In the genomic region with DNA sequence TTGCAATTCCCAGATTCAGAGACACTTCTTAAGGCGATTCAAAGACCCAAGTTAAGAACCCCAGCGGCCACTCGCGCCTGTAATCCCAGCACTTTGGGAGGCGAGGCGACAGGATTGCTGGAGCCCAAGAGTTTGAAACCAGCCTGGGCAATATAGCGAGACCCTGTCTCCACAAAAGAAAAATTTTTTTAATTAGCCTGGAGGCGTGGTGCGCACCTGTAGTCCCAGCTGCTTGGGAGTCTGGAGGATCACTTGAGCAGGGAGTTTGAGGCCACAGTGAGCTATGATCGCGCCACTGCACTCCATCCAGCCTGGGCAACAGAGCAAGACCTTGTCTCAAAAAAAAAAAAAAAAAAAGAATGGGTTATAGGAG, we compare ENCODE assay signal across 8 cellular contexts. TPM values are rescaled to one million over a fixed set of nuclear protein-coding genes. Genes with fewer than 3 reads are reported as not detected.
A peak's percentile ranks its signal among the peaks of the same experiment; 100 is the strongest.
DNase-seq lines count a peak whose midpoint lies in the region; ATAC-seq and TF ChIP-seq lines count a peak whose summit lies in the region.

No MANE protein-coding gene starts in this region.

- no peaks in the 10 kb centered on the region for H3K9me3 ChIP-seq in naive thymus-derived CD4-positive, alpha-beta T cell (ENCODE audit: control insufficient read depth in 2 of 3, low read length in 3 of 3)

- peak overlapping the region; percentile 92 to 99 (median 96) for H3K4me3 Mint-ChIP-seq in naive thymus-derived CD4-positive, alpha-beta T cell

- H3K27ac Mint-ChIP-seq in naive thymus-derived CD4-positive, alpha-beta T cell: peak overlapping the region; percentile 92 to 98 (median 96)

- H3K27ac ChIP-seq in dorsolateral prefrontal cortex: peak overlapping the region in 48 of 59 donors; percentile 1 to 91 (median 78)
- peak overlapping the region; percentile 85 for H3K27ac ChIP-seq in naive thymus-derived CD4-positive, alpha-beta T cell (ENCODE audit: low read depth, low read length)

- DNase-seq in LNCaP clone FGC (ENCODE audit: low read depth) (no peak), dorsolateral prefrontal cortex (peak in 1 of 10 donors; percentile 22), NCI-H2107 (lab: John Stamatoyannopoulos, UW) (no peak), MV-4-11 (lab: John Stamatoyannopoulos, UW) (no peak), kidney tubule cell (ENCODE audit: low spot score) (no peak)
- no peak for DNase-seq in naive thymus-derived CD4-positive, alpha-beta T cell

- H3K4me1 Mint-ChIP-seq in naive thymus-derived CD4-positive, alpha-beta T cell: peaks cover 0 to 26% (median 13%) of the 10 kb centered on the region in 7 donors

- peaks cover 0 to 10% of the 10 kb centered on the region in 2 donors for H3K4me1 ChIP-seq in naive thymus-derived CD4-positive, alpha-beta T cell (ENCODE audit: control insufficient read depth in 2 of 2, insufficient read depth in 2 of 2, low read length in 2 of 2)

- intact Hi-C loops in dorsolateral prefrontal cortex (cut with DNase I): loop anchor here in 1 of 2 donors (10.0 kb wide), 1 partner anchor 370 kb away; the partner anchor contains the start of gene ZC3H8
- intact Hi-C loops in naive thymus-derived CD4-positive, alpha-beta T cell (cut with micrococcal nuclease): loop anchor here (1.0 to 10.0 kb wide), 13 partner anchors 14 to 1210 kb away; partner anchors contain the start of genes CHCHD5 (in 2 of the 2), MERTK (in 2 of the 2), ZC3H8 (in 2 of the 2) and BCL2L11 (in 1 of the 2)

- no peak for TF ChIP-seq CTCF in LNCaP clone FGC (IDR thresholded peaks at IDR 0.05; ENCODE audit: control insufficient read depth, extremely low read depth, insufficient read depth)
- TF ChIP-seq CTCF in dorsolateral prefrontal cortex (IDR thresholded peaks at IDR 0.05 in 54 of 56, conservative IDR thresholded peaks at IDR 0.05 in 2 of 56; ENCODE audit: low read depth in 1 of 56, partially characterized antibody in 56 of 56): no peak

- no peaks in the 10 kb centered on the region for H3K27me3 Mint-ChIP-seq in naive thymus-derived CD4-positive, alpha-beta T cell

- CTCF ChIA-PET in naive thymus-derived CD4-positive, alpha-beta T cell (lab: Charles Lee): no interaction called here

- H3K27me3 ChIP-seq in dorsolateral prefrontal cortex: no peaks in the 10 kb centered on the region
- no peaks in the 10 kb centered on the region for H3K27me3 ChIP-seq in naive thymus-derived CD4-positive, alpha-beta T cell (ENCODE audit: control insufficient read depth in 2 of 2, insufficient read depth in 2 of 2, low read length in 2 of 2)

- peak; percentile 10 for ATAC-seq in GM19467 (IDR thresholded peaks at IDR 0.05; ENCODE audit: unreplicated experiment)
- no peak for ATAC-seq in naive thymus-derived CD4-positive, alpha-beta T cell
- no peak for ATAC-seq in GM18909 (IDR thresholded peaks at IDR 0.05; ENCODE audit: poor library complexity, unreplicated experiment)

- H3K36me3 ChIP-seq in naive thymus-derived CD4-positive, alpha-beta T cell (ENCODE audit: control insufficient read depth in 2 of 3, insufficient read depth in 3 of 3, low read length in 3 of 3): peaks cover 0 to 8% (median 0%) of the 10 kb centered on the region in 3 experiments

- no peaks in the 10 kb centered on the region for H3K9me3 Mint-ChIP-seq in naive thymus-derived CD4-positive, alpha-beta T cell

- H3K36me3 Mint-ChIP-seq in naive thymus-derived CD4-positive, alpha-beta T cell: peaks cover 0 to 7% (median 0%) of the 10 kb centered on the region in 5 donors

- H3K4me3 ChIP-seq in LNCaP clone FGC (ENCODE audit: low read depth, low read length) (peak overlapping the region; percentile 93), dorsolateral prefrontal cortex (peak overlapping the region; percentile 66 to 100 (median 94))
- H3K4me3 ChIP-seq in naive thymus-derived CD4-positive, alpha-beta T cell (ENCODE audit: low read length): peak overlapping the region; percentile 69

- POLR2A ChIA-PET in naive thymus-derived CD4-positive, alpha-beta T cell (lab: Charles Lee): interaction anchor here (0.6 to 1.9 kb wide), 5 partner anchors 8 to 699 kb away, joined by 3 to 7 read pairs (median 4); partner anchors contain the start of gene TMEM87B

RNA-seq across cellular contexts. Expression of gene ANAPC1, which starts 0.6 kb away (rescaled TPM):
- 10 to 100 TPM; 31.1 to 65.0 (median 45.8) TPM for total RNA-seq in dorsolateral prefrontal cortex
- total RNA-seq in naive thymus-derived CD4-positive, alpha-beta T cell: 10 to 100 TPM; 51.8 to 77.2 (median 62.7) TPM
- polyA plus RNA-seq in naive thymus-derived CD4-positive, alpha-beta T cell: 10 to 100 TPM; 30.6 to 31.4 TPM

RNA-seq across cellular contexts. Expression of gene MERTK, which starts 13.8 kb away (rescaled TPM):
- total RNA-seq in dorsolateral prefrontal cortex: 10 to 100 TPM in 119 of 120 experiments, 1 to 10 TPM in 1; 9.8 to 72.4 (median 25.3) TPM
- total RNA-seq in naive thymus-derived CD4-positive, alpha-beta T cell: 1 to 10 TPM in 3 of 5 experiments, under 1 TPM in 2; 0.22 to 2.6 (median 1.2) TPM
- polyA plus RNA-seq in naive thymus-derived CD4-positive, alpha-beta T cell: not detected
